Comparison of ENCODE assay signal across 23 cellular contexts in genomic region chr6:39256294-39256693, GRCh38. TPM values are rescaled to one million over a fixed set of nuclear protein-coding genes. Genes with fewer than 3 reads are reported as not detected.
A peak's percentile ranks its signal among the peaks of the same experiment; 100 is the strongest.
DNase-seq lines count a peak whose midpoint lies in the region; ATAC-seq and TF ChIP-seq lines count a peak whose summit lies in the region.
"Had no signal": no experiment of that assay in that cellular context is flagged by ENCODE, and none has a peak within 500 bp of the region (broad histone marks: within the 10 kb centered on the region; RNA-seq: fewer than 3 reads in every experiment).

No MANE protein-coding gene starts in this region.

- H3K27ac Mint-ChIP-seq in activated CD4-positive, alpha-beta T cell treated with anti-CD3 and anti-CD28 coated beads, Interleukin-2, amount 10 ng/mL, durations not matched to agents 24 days and 14 days = peak overlapping the region; percentile 59
- H3K27ac Mint-ChIP-seq in endodermal cell (no peak overlapping the region), nephron progenitor cell (peak overlapping the region; percentile 66)
- H3K27ac Mint-ChIP-seq: CD4-positive, alpha-beta memory T cell had no signal

- peaks cover 26% of the 10 kb centered on the region for H3K27me3 Mint-ChIP-seq in activated CD4-positive, alpha-beta T cell treated with anti-CD3 and anti-CD28 coated beads, Interleukin-2, amount 10 ng/mL, durations not matched to agents 24 days and 14 days
- H3K27me3 Mint-ChIP-seq in endodermal cell (ENCODE audit: insufficient read depth) = peaks cover 4% of the 10 kb centered on the region
- peaks cover 35% of the 10 kb centered on the region for H3K27me3 Mint-ChIP-seq in nephron progenitor cell (ENCODE audit: low read depth, poor library complexity)

- no peaks in the 10 kb centered on the region for H3K27me3 ChIP-seq in HUES48 (ENCODE audit: control insufficient read depth, insufficient read depth, low read length)
- no peaks in the 10 kb centered on the region for H3K27me3 ChIP-seq in endodermal cell (ENCODE audit: control insufficient read depth, insufficient read depth, low read length, poor library complexity, severe bottlenecking)
- peaks cover 0 to 27% (median 15%) of the 10 kb centered on the region in 7 donors for H3K27me3 ChIP-seq in heart right ventricle

- H3K9ac ChIP-seq in HUES48 (ENCODE audit: low read depth, low read length) = no peak overlapping the region
- H3K9ac ChIP-seq in endodermal cell (ENCODE audit: extremely low read depth, low read length, poor library complexity, severe bottlenecking) = no peak overlapping the region
- H3K9ac ChIP-seq: SK-N-SH had no signal

- intact Hi-C loops in activated CD4-positive, alpha-beta T cell treated with anti-CD3 and anti-CD28 coated beads, Interleukin-2, amount 10 ng/mL, durations not matched to agents 24 days and 14 days (cut with micrococcal nuclease) = no loop called here
- intact Hi-C loops in heart right ventricle (cut with DNase I) = no loop called here

- TF ChIP-seq CTCF in endodermal cell (conservative IDR thresholded peaks at IDR 0.05) = no peak
- no peak for TF ChIP-seq CTCF in nephron progenitor cell (IDR thresholded peaks at IDR 0.05)
- no peak for TF ChIP-seq CTCF in heart right ventricle (IDR thresholded peaks at IDR 0.05)

- H3K4me3 ChIP-seq in HUES48 (ENCODE audit: low read depth, low read length) (no peak overlapping the region), endodermal cell (ENCODE audit: low read length) (no peak overlapping the region), heart right ventricle (no peak overlapping the region)
- H3K4me3 ChIP-seq: A549 had no signal

- 64 to 93% methylated on average over 2 of the region's 2 CpGs for WGBS in endodermal cell (ENCODE audit: insufficient coverage in 1 of 2, insufficient read length in 1 of 2), 2 experiments
- WGBS in heart right ventricle, 2 donors = 62 to 79% methylated on average over 2 of the region's 2 CpGs

- no peaks in the 10 kb centered on the region for H3K36me3 Mint-ChIP-seq in activated CD4-positive, alpha-beta T cell treated with anti-CD3 and anti-CD28 coated beads, Interleukin-2, amount 10 ng/mL, durations not matched to agents 24 days and 14 days (ENCODE audit: low read depth)
- H3K36me3 Mint-ChIP-seq in endodermal cell (ENCODE audit: low read depth) (no peaks in the 10 kb centered on the region), nephron progenitor cell (ENCODE audit: low read depth) (no peaks in the 10 kb centered on the region)
- H3K36me3 Mint-ChIP-seq: CD4-positive, alpha-beta memory T cell had no signal

- no peak for ATAC-seq in HG03139 (IDR thresholded peaks at IDR 0.05; ENCODE audit: unreplicated experiment)
- ATAC-seq in heart right ventricle = no peak
- ATAC-seq: A549 had no signal

- H3K36me3 ChIP-seq in HUES48 (ENCODE audit: control insufficient read depth, insufficient read depth, low read length) (no peaks in the 10 kb centered on the region), endodermal cell (ENCODE audit: control insufficient read depth, insufficient read depth, low read length) (no peaks in the 10 kb centered on the region), heart right ventricle (no peaks in the 10 kb centered on the region)

- H3K4me1 Mint-ChIP-seq in activated CD4-positive, alpha-beta T cell treated with anti-CD3 and anti-CD28 coated beads, Interleukin-2, amount 10 ng/mL, durations not matched to agents 24 days and 14 days = peaks cover 13% of the 10 kb centered on the region
- peaks cover 6% of the 10 kb centered on the region for H3K4me1 Mint-ChIP-seq in endodermal cell
- H3K4me1 Mint-ChIP-seq in nephron progenitor cell = peaks cover 28% of the 10 kb centered on the region

- no peaks in the 10 kb centered on the region for H3K9me3 ChIP-seq in HUES48 (ENCODE audit: control insufficient read depth, insufficient read depth, low read length)
- peaks cover 13% of the 10 kb centered on the region for H3K9me3 ChIP-seq in endodermal cell (ENCODE audit: control insufficient read depth, low read length)
- H3K9me3 ChIP-seq in heart right ventricle = peaks cover 0 to 8% (median 0%) of the 10 kb centered on the region in 11 donors
- H3K9me3 ChIP-seq: A549, SK-N-SH had no signal

- H3K4me1 ChIP-seq in HUES48 (ENCODE audit: control insufficient read depth, insufficient read depth, low read length) (peaks cover 12% of the 10 kb centered on the region), endodermal cell (ENCODE audit: control insufficient read depth, insufficient read depth, low read length) (no peaks in the 10 kb centered on the region), heart right ventricle (no peaks in the 10 kb centered on the region)
- H3K4me1 ChIP-seq: A549 had no signal

- no peak overlapping the region for H3K4me3 Mint-ChIP-seq in activated CD4-positive, alpha-beta T cell treated with anti-CD3 and anti-CD28 coated beads, Interleukin-2, amount 10 ng/mL, durations not matched to agents 24 days and 14 days
- H3K4me3 Mint-ChIP-seq in endodermal cell (no peak overlapping the region), nephron progenitor cell (no peak overlapping the region)
- H3K4me3 Mint-ChIP-seq: CD4-positive, alpha-beta memory T cell had no signal

- no peak for DNase-seq in activated CD4-positive, alpha-beta T cell treated with anti-CD3 and anti-CD28 coated beads, Interleukin-2, amount 10 ng/mL, durations not matched to agents 24 days and 14 days
- no peak for DNase-seq in activated CD4-positive, alpha-beta T cell treated with anti-CD3 and anti-CD28 coated beads, Interleukin-2, amount 50 U/mL, for 1 hour
- DNase-seq in endodermal cell (peak; percentile 63), nephron progenitor cell (no peak), heart right ventricle (no peak)
- DNase-seq in stimulated activated naive CD4-positive, alpha-beta T cell treated with Interleukin-2 at 50 U/mL for 16 hours (lab: John Stamatoyannopoulos, UW) = no peak
- DNase-seq: CD4-positive, alpha-beta memory T cell; GOT3; IMR-90; Kasumi-1; MM.1S; NCI-H1092; NCI-H2081 treated with DMSO at 0.1 percent for 48 hours; NCI-H446 treated with DMSO at 0.1 percent for 48 hours; NCI-H82; OCI-M1; SHP77 treated with DMSO at 0.1 percent for 48 hours; SK-N-SH had no signal

- peaks cover 7% of the 10 kb centered on the region for H3K9me3 Mint-ChIP-seq in activated CD4-positive, alpha-beta T cell treated with anti-CD3 and anti-CD28 coated beads, Interleukin-2, amount 10 ng/mL, durations not matched to agents 24 days and 14 days
- H3K9me3 Mint-ChIP-seq in endodermal cell (peaks cover 13% of the 10 kb centered on the region), nephron progenitor cell (peaks cover 37% of the 10 kb centered on the region)

- peak overlapping the region; percentile 18 for H3K27ac ChIP-seq in HUES48 (ENCODE audit: low read depth, low read length)
- no peak overlapping the region for H3K27ac ChIP-seq in endodermal cell (ENCODE audit: low read depth, low read length)
- H3K27ac ChIP-seq in heart right ventricle = no peak overlapping the region
- H3K27ac ChIP-seq: A549 had no signal

RNA-seq across cellular contexts. Expression of gene KCNK5, which starts 27.0 kb away (rescaled TPM):
- total RNA-seq in activated CD4-positive, alpha-beta T cell treated with anti-CD3 and anti-CD28 coated beads, Interleukin-2, amount 10 ng/mL, durations not matched to agents 24 days and 14 days = 33.8 and 35.3 TPM in 2 replicates
- total RNA-seq in endodermal cell (10 to 100 TPM; 29.8 to 32.2 TPM), heart right ventricle (1 to 10 TPM in 1 of 10 donors, under 1 TPM in 8, not detected in 1; 0.06 to 1.1 (median 0.21) TPM)
- polyA plus RNA-seq in endodermal cell (2013, experiment 1 of 2) = 11.1 TPM
- 11.0 TPM for polyA plus RNA-seq in endodermal cell (2013, experiment 2 of 2)
- polyA plus RNA-seq in heart right ventricle = under 1 TPM; 0.33 to 0.66 TPM
- total RNA-seq: HT1080, IMR-90 had no signal
- polyA plus RNA-seq: BJ, IMR-90, SK-N-SH had no signal

RNA-seq across cellular contexts. Expression of gene KCNK17, which starts 57.9 kb away (rescaled TPM):
- not detected in 2 replicates for total RNA-seq in activated CD4-positive, alpha-beta T cell treated with anti-CD3 and anti-CD28 coated beads, Interleukin-2, amount 10 ng/mL, durations not matched to agents 24 days and 14 days
- total RNA-seq in endodermal cell = under 1 TPM in 1 of 2 donors, not detected in 1; 0.37 TPM
- 0.14 TPM for polyA plus RNA-seq in endodermal cell (2013, experiment 1 of 2)
- not detected for polyA plus RNA-seq in endodermal cell (2013, experiment 2 of 2)
- under 1 TPM in 4 of 10 donors, not detected in 6; 0.13 to 0.39 (median 0.17) TPM for total RNA-seq in heart right ventricle
- polyA plus RNA-seq in heart right ventricle = under 1 TPM; 0.20 to 0.37 TPM
- total RNA-seq: CD4-positive, alpha-beta memory T cell; HT1080; IMR-90 had no signal
- polyA plus RNA-seq: A549; BJ; CD4-positive, alpha-beta memory T cell; IMR-90; SK-N-SH had no signal

Comparison
In these comparisons a context has a peak if more than half of its experiments do, and no peak if none do; other contexts are left out.
1. RNA of gene KCNK5, which starts 27.0 kb away (total RNA-seq): 33.8 to 35.3 TPM in activated CD4-positive, alpha-beta T cell treated with anti-CD3 and anti-CD28 coated beads, Interleukin-2, amount 10 ng/mL, durations not matched to agents 24 days and 14 days and 29.8 to 32.2 TPM in endodermal cell; 0.06 to 1.1 TPM in heart right ventricle; every median in the first group is over 10 times any median in the second.